ENCODE assay signal across 18 cellular contexts in the genomic region with DNA sequence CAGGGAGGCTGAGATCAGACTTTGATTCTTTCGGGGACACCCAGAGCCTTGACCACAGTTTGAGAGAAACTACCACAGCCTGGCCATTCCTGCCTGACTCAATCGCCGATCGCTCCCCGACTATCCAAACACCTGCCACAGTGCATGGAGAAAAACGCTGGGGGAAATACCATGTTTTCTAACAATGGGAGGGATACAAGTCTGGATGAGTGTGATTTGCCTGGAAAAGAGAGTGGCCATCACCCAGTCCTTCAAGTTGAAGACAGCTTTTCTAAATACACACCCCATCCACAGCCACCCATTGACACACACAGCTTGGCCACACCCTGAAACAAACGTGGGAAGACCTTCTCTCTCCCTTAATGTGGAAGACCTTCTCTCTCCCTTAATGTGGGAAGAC. TPM values are rescaled to one million over a fixed set of nuclear protein-coding genes. Genes with fewer than 3 reads are reported as not detected.
DNase-seq lines count a peak whose midpoint lies in the region; ATAC-seq, FAIRE-seq and TF ChIP-seq lines count a peak whose summit lies in the region.
"Had no signal": no experiment of that assay in that cellular context is flagged by ENCODE, and none has a peak within 500 bp of the region (broad histone marks: within the 10 kb centered on the region; RNA-seq: fewer than 3 reads in every experiment).

No MANE protein-coding gene starts in this region.

- no peak overlapping the region for H3K4me3 ChIP-seq in bronchial epithelial cell (ENCODE audit: low read depth, low read length)
- H3K4me3 ChIP-seq: A549 had no signal

- H3K27me3 ChIP-seq in bronchial epithelial cell (ENCODE audit: control insufficient read depth, insufficient read depth, low read length) = no peaks in the 10 kb centered on the region

- H3K9me3 Mint-ChIP-seq in activated CD4-positive, alpha-beta T cell treated with anti-CD3 and anti-CD28 coated beads, Interleukin-2, amount 10 ng/mL, durations not matched to agents 24 days and 14 days = no peaks in the 10 kb centered on the region
- H3K9me3 Mint-ChIP-seq: CD4-positive, alpha-beta T cell; HFFc6 had no signal

- H3K36me3 Mint-ChIP-seq in activated CD4-positive, alpha-beta T cell treated with anti-CD3 and anti-CD28 coated beads, Interleukin-2, amount 10 ng/mL, durations not matched to agents 24 days and 14 days (ENCODE audit: low read depth) = no peaks in the 10 kb centered on the region

- peaks cover 25% of the 10 kb centered on the region for H3K27me3 Mint-ChIP-seq in activated CD4-positive, alpha-beta T cell treated with anti-CD3 and anti-CD28 coated beads, Interleukin-2, amount 10 ng/mL, durations not matched to agents 24 days and 14 days

- no peak for ATAC-seq in GM19467 (IDR thresholded peaks at IDR 0.05; ENCODE audit: unreplicated experiment)
- ATAC-seq: A549, HCT116 had no signal

- intact Hi-C loops in activated CD4-positive, alpha-beta T cell treated with anti-CD3 and anti-CD28 coated beads, Interleukin-2, amount 10 ng/mL, durations not matched to agents 24 days and 14 days (cut with micrococcal nuclease) = no loop called here

- H3K36me3 ChIP-seq in bronchial epithelial cell (ENCODE audit: control insufficient read depth, insufficient read depth, low read length) = no peaks in the 10 kb centered on the region

- TF ChIP-seq CTCF in bronchial epithelial cell (IDR thresholded peaks at IDR 0.05; ENCODE audit: insufficient read depth, low read length, severe bottlenecking) = no peak

- FAIRE-seq in bronchial epithelial cell (lab: Jason Lieb, UNC) = peak; percentile 76
- FAIRE-seq in urothelium cell line (lab: Jason Lieb, UNC) = peak; percentile 30
- FAIRE-seq: A549 had no signal

- H3K4me3 Mint-ChIP-seq in activated CD4-positive, alpha-beta T cell treated with anti-CD3 and anti-CD28 coated beads, Interleukin-2, amount 10 ng/mL, durations not matched to agents 24 days and 14 days = no peak overlapping the region
- H3K4me3 Mint-ChIP-seq: CD4-positive, alpha-beta T cell; HFFc6 had no signal

- peak; percentile 46 for DNase-seq in activated CD4-positive, alpha-beta T cell treated with anti-CD3 and anti-CD28 coated beads, Interleukin-2, amount 10 ng/mL, durations not matched to agents 24 days and 14 days
- DNase-seq in activated CD4-positive, alpha-beta T cell treated with anti-CD3 and anti-CD28 coated beads for 1 hour = no peak
- DNase-seq in bronchial epithelial cell (ENCODE audit: low read depth) (no peak), ecto neural progenitor cell (ENCODE audit: low spot score) (peak; percentile 16), urothelium cell line (ENCODE audit: low spot score) (no peak)
- no peak for DNase-seq in activated CD8-positive, alpha-beta memory T cell treated with anti-CD3 and anti-CD28 coated beads for 24 hours
- DNase-seq: AML-193; Caco-2; CD4-positive, alpha-beta T cell; DMS153; DMS79 treated with DMSO at 0.1 percent for 48 hours; GF-D8; GOT3; H7; HFFc6 had no signal

- no peak overlapping the region for H3K27ac Mint-ChIP-seq in activated CD4-positive, alpha-beta T cell treated with anti-CD3 and anti-CD28 coated beads, Interleukin-2, amount 10 ng/mL, durations not matched to agents 24 days and 14 days
- H3K27ac Mint-ChIP-seq: CD4-positive, alpha-beta T cell; HFFc6 had no signal

- H3K4me1 Mint-ChIP-seq in activated CD4-positive, alpha-beta T cell treated with anti-CD3 and anti-CD28 coated beads, Interleukin-2, amount 10 ng/mL, durations not matched to agents 24 days and 14 days = no peaks in the 10 kb centered on the region

RNA-seq across cellular contexts. Expression of a gene that starts 6.7 kb away (rescaled TPM):
- 5.8 and 6.9 TPM in 2 replicates for total RNA-seq in activated CD4-positive, alpha-beta T cell treated with anti-CD3 and anti-CD28 coated beads, Interleukin-2, amount 10 ng/mL, durations not matched to agents 24 days and 14 days
- total RNA-seq in bronchial epithelial cell = not detected in 2 replicates

RNA-seq across cellular contexts. Expression of a gene that starts 58.1 kb away (rescaled TPM):
- 16.4 and 17.2 TPM in 2 replicates for total RNA-seq in activated CD4-positive, alpha-beta T cell treated with anti-CD3 and anti-CD28 coated beads, Interleukin-2, amount 10 ng/mL, durations not matched to agents 24 days and 14 days
- total RNA-seq in bronchial epithelial cell = 5.5 and 6.1 TPM in 2 replicates

Comparison
In these comparisons a context has a peak if more than half of its experiments do, and no peak if none do; other contexts are left out.
1. DNase-seq: peak in activated CD4-positive, alpha-beta T cell treated with anti-CD3 and anti-CD28 coated beads, Interleukin-2, amount 10 ng/mL, durations not matched to agents 24 days and 14 days (single experiment) and ecto neural progenitor cell (single experiment); none in activated CD4-positive, alpha-beta T cell treated with anti-CD3 and anti-CD28 coated beads for 1 hour (single experiment), bronchial epithelial cell (single experiment), urothelium cell line (single experiment) and activated CD8-positive, alpha-beta memory T cell treated with anti-CD3 and anti-CD28 coated beads for 24 hours (single experiment).